Comparison of ENCODE assay signal across 12 cellular contexts in genomic region chr6:166360243-166361079, GRCh38. TPM values are rescaled to one million over a fixed set of nuclear protein-coding genes. Genes with fewer than 3 reads are reported as not detected.
DNase-seq lines count a peak whose midpoint lies in the region; ATAC-seq lines count a peak whose summit lies in the region.
"Had no signal": no experiment of that assay in that cellular context is flagged by ENCODE, and none has a peak within 500 bp of the region (broad histone marks: within the 10 kb centered on the region; RNA-seq: fewer than 3 reads in every experiment).

No MANE protein-coding gene starts in this region.

- 0 out of 2 replicates have a peak, but pooled peaks cover 5% of the 10 kb centered on the region for H3K36me3 ChIP-seq in HUES48 (ENCODE audit: control insufficient read depth, insufficient read depth, low read length)
- peaks cover 10% of the 10 kb centered on the region for H3K36me3 ChIP-seq in SJCRH30

- H3K27me3 ChIP-seq in HUES48 (ENCODE audit: control insufficient read depth, insufficient read depth, low read length), result no peaks in the 10 kb centered on the region
- H3K27me3 ChIP-seq in SJCRH30, result no peaks in the 10 kb centered on the region

- peak; percentile 88 for ATAC-seq in sciatic nerve
- no peak for ATAC-seq in GM18517 (IDR thresholded peaks at IDR 0.05; ENCODE audit: unreplicated experiment)
- ATAC-seq: HCT116; stimulated activated memory B cell treated with anti-CD40 and anti-IgM and Interleukin-4, amounts not matched to agents 10 μg/mL and 1 μg/mL and 100 μg/mL, for 72 hours had no signal

- DNase-seq in SJCRH30 (peak; percentile 73 to 76), glomerular visceral epithelial cell (ENCODE audit: extremely low spot score) (peak; percentile 9), sciatic nerve (ENCODE audit: low spot score) (peak; percentile 65), epidermal melanocyte (ENCODE audit: insufficient read length, low spot score) (no peak), HK-2 (ENCODE audit: unreplicated experiment) (no peak)
- DNase-seq: activated CD8-positive, alpha-beta memory T cell treated with anti-CD3 and anti-CD28 coated beads, Interleukin-2, amount 50 U/mL, for 4 hours had no signal

- no peak overlapping the region for H3K9ac ChIP-seq in HUES48 (ENCODE audit: low read depth, low read length)

- H3K4me1 ChIP-seq in HUES48 (ENCODE audit: control insufficient read depth, insufficient read depth, low read length) (peaks cover 23% of the 10 kb centered on the region), SJCRH30 (peaks cover 16% of the 10 kb centered on the region)

- intact Hi-C loops in sciatic nerve (cut with DNase I), result no loop called here

- no peaks in the 10 kb centered on the region for H3K9me3 ChIP-seq in HUES48 (ENCODE audit: control insufficient read depth, insufficient read depth, low read length)
- H3K9me3 ChIP-seq in SJCRH30 (replicated peaks), result no peaks in the 10 kb centered on the region
- H3K9me3 ChIP-seq: adrenal gland had no signal

- H3K27ac ChIP-seq in HUES48 (ENCODE audit: low read depth, low read length) (peak overlapping the region; percentile 14), SJCRH30 (no peak overlapping the region)
- H3K27ac ChIP-seq: adrenal gland had no signal

- H3K4me3 ChIP-seq in HUES48 (ENCODE audit: low read depth, low read length), result no peak overlapping the region
- H3K4me3 ChIP-seq in SJCRH30, result no peak overlapping the region
- H3K4me3 ChIP-seq: adrenal gland had no signal

RNA-seq across cellular contexts. Expression of gene SFT2D1, which starts 18.1 kb away (rescaled TPM):
- 70.1 and 75.8 TPM in 2 replicates for total RNA-seq in SJCRH30 (2014; rRNA removed; shearing (Covaris generic))
- 46.1 TPM for total RNA-seq in sciatic nerve

RNA-seq across cellular contexts. Expression of gene MPC1, which starts 22.3 kb away (rescaled TPM):
- total RNA-seq in SJCRH30 (2014; rRNA removed; shearing (Covaris generic)), result 76.0 and 89.2 TPM in 2 replicates
- 49.2 TPM for total RNA-seq in sciatic nerve

RNA-seq across cellular contexts. Expression of gene PRR18, which starts 52.3 kb away (rescaled TPM):
- total RNA-seq in SJCRH30 (2014; rRNA removed; shearing (Covaris generic)), result 0.33 and 0.47 TPM in 2 replicates
- not detected for total RNA-seq in sciatic nerve
- total RNA-seq: M059J had no signal

Comparison
In these comparisons a context has a peak if more than half of its experiments do, and no peak if none do; other contexts are left out.
1. DNase-seq: peak in SJCRH30 (2 of 2), glomerular visceral epithelial cell (single experiment) and sciatic nerve (single experiment); none in epidermal melanocyte (single experiment) and HK-2 (single experiment).